In the genomic region with DNA sequence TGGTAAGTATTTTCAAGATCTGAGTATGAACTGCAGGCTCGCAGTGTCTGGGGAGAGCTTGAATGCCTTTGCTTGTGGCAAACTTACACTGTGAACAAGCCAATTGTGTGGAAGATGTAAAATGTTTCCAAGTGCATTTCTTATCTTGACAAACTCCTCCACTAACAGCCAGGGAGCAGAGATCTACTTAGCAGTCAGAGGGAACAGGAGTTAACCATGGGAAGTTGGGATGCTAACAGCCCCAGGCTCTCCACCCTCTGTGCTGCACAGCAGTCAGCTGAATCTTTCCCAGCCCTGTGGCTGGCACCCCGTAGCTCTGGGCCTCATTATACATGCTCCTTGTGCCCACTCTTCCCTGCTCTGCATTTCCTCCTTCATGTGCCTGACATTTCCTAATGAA, we compare ENCODE assay signal across 22 cellular contexts.
"Had no signal": no experiment of that assay in that cellular context is flagged by ENCODE, and none has a peak within 500 bp of the region (broad histone marks: within the 10 kb centered on the region; RNA-seq: fewer than 3 reads in every experiment).

No MANE protein-coding gene starts in this region.

- H3K27ac ChIP-seq: ascending aorta, epithelial cell of prostate, heart right ventricle, lower lobe of right lung, neural progenitor cell, thoracic aorta had no signal

- H3K4me3 ChIP-seq: ascending aorta, heart right ventricle, lower lobe of right lung, neural progenitor cell, thoracic aorta had no signal

- DNase-seq: activated CD4-positive, alpha-beta T cell treated with anti-CD3 and anti-CD28 coated beads for 36 hours; activated CD4-positive, alpha-beta T cell treated with anti-CD3 and anti-CD28 coated beads, Interleukin-2, amount 50 U/mL, for 4 hours; activated CD8-positive, alpha-beta memory T cell treated with anti-CD3 and anti-CD28 coated beads for 24 hours; activated CD8-positive, alpha-beta memory T cell treated with anti-CD3 and anti-CD28 coated beads, Interleukin-2, amount 50 U/mL, for 4 hours; activated T-cell treated with anti-CD3 and anti-CD28 coated beads, Interleukin-2, amount 50 U/mL, for 24 hours; cortex of kidney; foreskin fibroblast; heart right ventricle; kidney; lower lobe of right lung; naive thymus-derived CD4-positive, alpha-beta T cell; stimulated activated CD4-positive, alpha-beta T cell treated with anti-CD3 and anti-CD28 coated beads, Interleukin-2, amount 100 ng/mL, for 48 hours; stimulated activated CD8-positive, alpha-beta memory T cell treated with anti-CD3 and anti-CD28 coated beads, Interleukin-4, amount 100 ng/mL, for 48 hours; stimulated activated naive B cell treated with anti-CD40 and anti-IgM and Interleukin-4, amounts not matched to agents 10 μg/mL and 1 μg/mL and 100 μg/mL, for 72 hours; T-helper 9 cell had no signal

- H3K27me3 Mint-ChIP-seq: activated CD4-positive, alpha-beta T cell treated with anti-CD3 and anti-CD28 coated beads for 36 hours; activated T-cell treated with anti-CD3 and anti-CD28 coated beads, Interleukin-2, amount 50 U/mL, for 24 hours; activated T-helper 17 cell treated with anti-CD3 and anti-CD28 coated beads, Interleukin-2, amount 50 U/mL, for 72 hours; stimulated activated naive B cell treated with anti-CD40 and anti-IgM and Interleukin-4, amounts not matched to agents 10 μg/mL and 1 μg/mL and 100 μg/mL, for 72 hours had no signal

- H3K9me3 ChIP-seq: ascending aorta, heart right ventricle, lower lobe of right lung, thoracic aorta had no signal

- H3K9ac ChIP-seq: neural progenitor cell had no signal

- ATAC-seq: activated CD4-positive, alpha-beta T cell treated with anti-CD3 and anti-CD28 coated beads for 36 hours; activated naive CD4-positive, alpha-beta T cell treated with anti-CD3 and anti-CD28 coated beads, Interleukin-2, amount 50 U/mL, for 72 hours; activated T-helper 17 cell treated with anti-CD3 and anti-CD28 coated beads, Interleukin-2, amount 50 U/mL, for 72 hours; heart right ventricle; lower lobe of right lung; naive thymus-derived CD4-positive, alpha-beta T cell; stimulated activated naive B cell treated with anti-CD40 and anti-IgM and Interleukin-4, amounts not matched to agents 10 μg/mL and 1 μg/mL and 100 μg/mL, for 72 hours had no signal

- H3K4me1 Mint-ChIP-seq: activated CD4-positive, alpha-beta T cell treated with anti-CD3 and anti-CD28 coated beads for 36 hours; activated T-helper 17 cell treated with anti-CD3 and anti-CD28 coated beads, Interleukin-2, amount 50 U/mL, for 72 hours; naive thymus-derived CD4-positive, alpha-beta T cell; stimulated activated naive B cell treated with anti-CD40 and anti-IgM and Interleukin-4, amounts not matched to agents 10 μg/mL and 1 μg/mL and 100 μg/mL, for 72 hours had no signal

- H3K36me3 ChIP-seq: ascending aorta, heart right ventricle, lower lobe of right lung, neural progenitor cell, thoracic aorta had no signal

- H3K9me3 Mint-ChIP-seq: activated naive CD4-positive, alpha-beta T cell treated with anti-CD3 and anti-CD28 coated beads, Interleukin-2, amount 50 U/mL, for 72 hours; activated T-cell treated with anti-CD3 and anti-CD28 coated beads, Interleukin-2, amount 50 U/mL, for 24 hours; activated T-helper 17 cell treated with anti-CD3 and anti-CD28 coated beads, Interleukin-2, amount 50 U/mL, for 72 hours; type B pancreatic cell had no signal

- H3K4me1 ChIP-seq: ascending aorta, lower lobe of right lung had no signal

- FAIRE-seq: kidney had no signal

- H3K4me3 Mint-ChIP-seq: activated CD4-positive, alpha-beta T cell treated with anti-CD3 and anti-CD28 coated beads for 36 hours; activated T-cell treated with anti-CD3 and anti-CD28 coated beads, Interleukin-2, amount 50 U/mL, for 24 hours; activated T-helper 17 cell treated with anti-CD3 and anti-CD28 coated beads, Interleukin-2, amount 50 U/mL, for 72 hours; naive thymus-derived CD4-positive, alpha-beta T cell; neural progenitor cell; stimulated activated naive B cell treated with anti-CD40 and anti-IgM and Interleukin-4, amounts not matched to agents 10 μg/mL and 1 μg/mL and 100 μg/mL, for 72 hours; type B pancreatic cell had no signal

- H2AFZ ChIP-seq: neural progenitor cell had no signal

- H3K36me3 Mint-ChIP-seq: activated naive CD4-positive, alpha-beta T cell treated with anti-CD3 and anti-CD28 coated beads, Interleukin-2, amount 50 U/mL, for 72 hours; naive thymus-derived CD4-positive, alpha-beta T cell; neural progenitor cell; stimulated activated naive B cell treated with anti-CD40 and anti-IgM and Interleukin-4, amounts not matched to agents 10 μg/mL and 1 μg/mL and 100 μg/mL, for 72 hours; type B pancreatic cell had no signal

- H3K27me3 ChIP-seq: ascending aorta, neural progenitor cell had no signal

- H3K4me2 ChIP-seq: neural progenitor cell had no signal

- H3K27ac Mint-ChIP-seq: activated CD4-positive, alpha-beta T cell treated with anti-CD3 and anti-CD28 coated beads for 36 hours; activated naive CD4-positive, alpha-beta T cell treated with anti-CD3 and anti-CD28 coated beads, Interleukin-2, amount 50 U/mL, for 72 hours; activated T-cell treated with anti-CD3 and anti-CD28 coated beads, Interleukin-2, amount 50 U/mL, for 24 hours; activated T-helper 17 cell treated with anti-CD3 and anti-CD28 coated beads, Interleukin-2, amount 50 U/mL, for 72 hours; stimulated activated naive B cell treated with anti-CD40 and anti-IgM and Interleukin-4, amounts not matched to agents 10 μg/mL and 1 μg/mL and 100 μg/mL, for 72 hours; type B pancreatic cell had no signal
